Comparison of ENCODE assay signal across 8 cellular contexts in the genomic region with DNA sequence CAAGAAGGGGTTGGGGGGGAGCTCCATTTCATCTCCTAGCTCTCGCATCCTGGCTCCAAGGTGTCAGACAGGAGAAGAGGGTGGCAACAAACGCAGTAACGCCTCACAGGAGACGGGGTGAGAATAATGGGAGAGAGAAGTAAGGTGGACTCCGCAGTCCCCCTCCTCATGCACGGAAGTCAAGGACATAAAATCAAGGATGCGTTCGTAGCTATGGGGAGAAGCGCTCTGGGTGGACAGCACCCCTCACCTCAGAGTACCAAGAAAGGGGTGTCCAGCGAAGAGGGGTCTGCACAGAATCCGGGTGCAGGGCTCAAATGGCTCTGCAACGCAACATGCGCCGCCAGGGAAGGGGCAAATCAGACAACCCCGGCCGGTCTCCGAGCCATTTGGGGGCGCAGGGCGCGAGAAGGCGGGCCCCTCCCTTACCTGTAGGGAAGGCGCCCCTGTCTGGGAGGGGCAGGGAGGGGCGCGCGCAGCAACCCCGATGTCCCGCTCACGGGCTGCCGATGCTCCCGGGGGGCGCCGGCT. TPM values are rescaled to one million over a fixed set of nuclear protein-coding genes. Genes with fewer than 3 reads are reported as not detected.
A peak's percentile ranks its signal among the peaks of the same experiment; 100 is the strongest.
DNase-seq lines count a peak whose midpoint lies in the region; ATAC-seq and TF ChIP-seq lines count a peak whose summit lies in the region.

No MANE protein-coding gene starts in this region.

- in situ Hi-C loops in KBM-7 (cut with MboI; ENCODE audit: low pct_unique_long_range_greater_than_20kb, low sequenced_read_pairs), result no loop called here

- no peaks in the 10 kb centered on the region for H3K36me3 ChIP-seq in esophagus (ENCODE audit: control insufficient read depth in 2 of 2, insufficient read depth in 2 of 2, low read length in 1 of 2)
- no peaks in the 10 kb centered on the region for H3K36me3 ChIP-seq in trophoblast cell (ENCODE audit: control insufficient read depth in 1 of 2, insufficient read depth in 2 of 2, low read length in 2 of 2)

- H3K9ac ChIP-seq in trophoblast cell (ENCODE audit: low read length), result peak overlapping the region; percentile 10

- H3K27ac ChIP-seq in esophagus (ENCODE audit: low read depth in 2 of 2, low read length in 1 of 2) (peak overlapping the region; percentile 77 to 96), trophoblast cell (ENCODE audit: low read depth, low read length) (no peak overlapping the region)

- H3K14ac ChIP-seq in trophoblast cell (ENCODE audit: low read length), result peak overlapping the region; percentile 98

- peak overlapping the region; percentile 87 for H2BK5ac ChIP-seq in trophoblast cell (ENCODE audit: low read depth, low read length, poor library complexity)

- H3K27me3 ChIP-seq in esophagus (ENCODE audit: control insufficient read depth in 1 of 2, insufficient read depth in 2 of 2, low read length in 2 of 2), result no peaks in the 10 kb centered on the region
- no peaks in the 10 kb centered on the region for H3K27me3 ChIP-seq in trophoblast cell (ENCODE audit: insufficient read depth, low read length)

- peak overlapping the region; percentile 64 for H2AK5ac ChIP-seq in trophoblast cell (ENCODE audit: low read length)

- H2BK12ac ChIP-seq in trophoblast cell (ENCODE audit: low read length), result peak overlapping the region; percentile 77

- 1% methylated on average over 25 to 32 of the region's 32 CpGs for WGBS in esophagus, 2 donors
- WGBS in trophoblast cell (ENCODE audit: extremely low coverage, insufficient coverage, insufficient read length), result no CpG with 5 or more reads among the region's 32 CpGs

- peak overlapping the region; percentile 81 for H3K18ac ChIP-seq in trophoblast cell (ENCODE audit: low read length)

- H3K79me1 ChIP-seq in trophoblast cell (ENCODE audit: low read length), result peaks cover 14% of the 10 kb centered on the region

- DNase-seq in trophoblast cell (no peak), KBM-7 (no peak), hippocampal formation (lab: John Stamatoyannopoulos, UW) (no peak), EL (no peak)

- peak overlapping the region; percentile 63 for H3K4me2 ChIP-seq in trophoblast cell (ENCODE audit: low read length)

- H3K23ac ChIP-seq in trophoblast cell (ENCODE audit: low read length), result no peak overlapping the region

- H3K4ac ChIP-seq in trophoblast cell (ENCODE audit: low read depth, low read length), result peak overlapping the region; percentile 88

- peak overlapping the region; percentile 88 for H4K12ac ChIP-seq in trophoblast cell (ENCODE audit: low read depth, low read length)

- H3K4me1 ChIP-seq in esophagus (ENCODE audit: control insufficient read depth in 2 of 2, insufficient read depth in 2 of 2, low read length in 1 of 2), result peaks cover 5 to 21% of the 10 kb centered on the region in 2 donors
- peaks cover 8 to 15% of the 10 kb centered on the region in 2 experiments for H3K4me1 ChIP-seq in trophoblast cell (ENCODE audit: control insufficient read depth in 1 of 2, insufficient read depth in 2 of 2, low read length in 2 of 2)

- H2BK120ac ChIP-seq in trophoblast cell (ENCODE audit: insufficient read depth, low read length, poor library complexity), result peak overlapping the region; percentile 96

- peaks cover 7% of the 10 kb centered on the region for H3K79me2 ChIP-seq in trophoblast cell (ENCODE audit: control insufficient read depth, insufficient read depth, low read length, poor library complexity)

- H3K9me3 ChIP-seq in esophagus (ENCODE audit: control insufficient read depth in 2 of 2, insufficient read depth in 1 of 2, low read depth in 1 of 2, low read length in 1 of 2) (no peaks in the 10 kb centered on the region), trophoblast cell (ENCODE audit: insufficient read depth, low read depth, low read length) (no peaks in the 10 kb centered on the region)

- peak; percentile 14 for ATAC-seq in GM18867 (IDR thresholded peaks at IDR 0.05; ENCODE audit: unreplicated experiment)
- peak; percentile 10 for ATAC-seq in HG02884 (IDR thresholded peaks at IDR 0.05; ENCODE audit: unreplicated experiment)

- peak overlapping the region; percentile 84 for H3K4me3 ChIP-seq in WI38 (ENCODE audit: low read depth, low read length)
- H3K4me3 ChIP-seq in esophagus (ENCODE audit: low read depth in 1 of 2, low read length in 2 of 2), result peak overlapping the region; percentile 72 to 87
- H3K4me3 ChIP-seq in trophoblast cell (ENCODE audit: low read depth, low read length), result peak overlapping the region; percentile 80

- H4K91ac ChIP-seq in trophoblast cell (ENCODE audit: low read depth, low read length), result peak overlapping the region; percentile 98

- H4K8ac ChIP-seq in trophoblast cell (ENCODE audit: low read depth, low read length), result peak overlapping the region; percentile 95

- no peak for TF ChIP-seq CTCF in WI38 (IDR thresholded peaks at IDR 0.05; ENCODE audit: low read depth, low read length)

- peak overlapping the region; percentile 92 for H2AFZ ChIP-seq in trophoblast cell (ENCODE audit: insufficient read depth, low read length, poor library complexity)

RNA-seq across cellular contexts. Expression of a gene that starts 0.6 kb away (rescaled TPM):
- polyA plus RNA-seq in esophagus, result 10 to 100 TPM; 45.7 to 54.7 TPM
- 53.7 and 54.1 TPM in 2 replicates for polyA plus RNA-seq in trophoblast cell (2013)

RNA-seq across cellular contexts. Expression of a gene that starts 18.8 kb away (rescaled TPM):
- 1 to 10 TPM; 1.7 to 2.5 TPM for polyA plus RNA-seq in esophagus
- polyA plus RNA-seq in trophoblast cell (2013), result 11.6 and 11.7 TPM in 2 replicates

RNA-seq across cellular contexts. Expression of a gene that starts 47.6 kb away (rescaled TPM):
- polyA plus RNA-seq in esophagus, result under 1 TPM; 0.18 to 0.19 TPM
- polyA plus RNA-seq in trophoblast cell (2013), result 0.30 and 0.35 TPM in 2 replicates

RNA-seq across cellular contexts. Expression of a gene that starts 52.4 kb away (rescaled TPM):
- polyA plus RNA-seq in esophagus, result 10 to 100 TPM; 36.3 to 43.5 TPM
- 85.9 and 89.3 TPM in 2 replicates for polyA plus RNA-seq in trophoblast cell (2013)

RNA-seq across cellular contexts. Expression of a gene that starts 56.4 kb away (rescaled TPM):
- 10 to 100 TPM; 25.4 to 46.9 TPM for polyA plus RNA-seq in esophagus
- 86.9 and 92.3 TPM in 2 replicates for polyA plus RNA-seq in trophoblast cell (2013)
